ENCODE assay signal across 18 cellular contexts in genomic region chr6:12151433-12151820, GRCh38.
DNase-seq lines count a peak whose midpoint lies in the region; ATAC-seq and TF ChIP-seq lines count a peak whose summit lies in the region.
"Had no signal": no experiment of that assay in that cellular context is flagged by ENCODE, and none has a peak within 500 bp of the region (broad histone marks: within the 10 kb centered on the region; RNA-seq: fewer than 3 reads in every experiment).

No MANE protein-coding gene starts in this region.

- H3K4me1 Mint-ChIP-seq in memory B cell = peaks cover 14% of the 10 kb centered on the region
- H3K4me1 Mint-ChIP-seq in activated naive CD4-positive, alpha-beta T cell treated with anti-CD3 and anti-CD28 coated beads for 36 hours (ENCODE audit: low read depth) = peaks cover 16% of the 10 kb centered on the region

- H3K9ac ChIP-seq in PC-3 (ENCODE audit: low read length) = peak overlapping the region; percentile 35; the same call in 1 of the 2 replicates
- H3K9ac ChIP-seq: BLaER1 treated with 17β-estradiol and CSF1 and Interleukin-3, amounts not matched to agents 10 nM and 100 nM had no signal

- peaks cover 41% of the 10 kb centered on the region for H3K4me1 ChIP-seq in PC-3 (ENCODE audit: insufficient read depth, low read length)
- no peaks in the 10 kb centered on the region for H3K4me1 ChIP-seq in lower lobe of right lung
- H3K4me1 ChIP-seq: BLaER1 treated with 17β-estradiol and CSF1 and Interleukin-3, amounts not matched to agents 10 nM and 100 nM; SJCRH30 had no signal

- H3K27me3 ChIP-seq in PC-3 (ENCODE audit: low read length) (no peaks in the 10 kb centered on the region), lower lobe of right lung (ENCODE audit: low read depth) (no peaks in the 10 kb centered on the region), brain microvascular endothelial cell (replicated peaks) (no peaks in the 10 kb centered on the region)
- H3K27me3 ChIP-seq: BLaER1 treated with 17β-estradiol and CSF1 and Interleukin-3, amounts not matched to agents 10 nM and 100 nM; SJCRH30 had no signal

- DNase-seq in PC-3 = peak; percentile 73
- DNase-seq in epithelial cell of prostate (ENCODE audit: low read depth, low spot score) = peak; percentile 33
- no peak for DNase-seq in memory B cell (ENCODE audit: low spot score in 2 of 2)
- no peak for DNase-seq in NOMO-1 (lab: John Stamatoyannopoulos, UW; ENCODE audit: unreplicated experiment in 2 of 2)
- no peak for DNase-seq in lower lobe of right lung
- no peak for DNase-seq in activated naive CD4-positive, alpha-beta T cell treated with anti-CD3 and anti-CD28 coated beads for 36 hours
- DNase-seq in brain microvascular endothelial cell = no peak
- DNase-seq: DMS79, IMR-90, NCI-H1417 treated with DMSO at 0.1 percent for 48 hours, NCI-H187 treated with DMSO at 0.1 percent for 48 hours, NCI-H524 treated with DMSO at 0.1 percent for 48 hours, SJCRH30 had no signal

- CTCF ChIA-PET in PC-3 (lab: Charles Lee) = no interaction called here
- CTCF ChIA-PET in activated naive CD4-positive, alpha-beta T cell treated with anti-CD3 and anti-CD28 coated beads for 36 hours (lab: Charles Lee) = no interaction called here

- peaks cover 23% of the 10 kb centered on the region for H3K36me3 Mint-ChIP-seq in memory B cell
- H3K36me3 Mint-ChIP-seq in activated naive CD4-positive, alpha-beta T cell treated with anti-CD3 and anti-CD28 coated beads for 36 hours (ENCODE audit: low read depth) = peaks cover 12% of the 10 kb centered on the region

- H4K20me1 ChIP-seq in PC-3 (ENCODE audit: low read length) = no peaks in the 10 kb centered on the region
- H4K20me1 ChIP-seq: BLaER1 treated with 17β-estradiol and CSF1 and Interleukin-3, amounts not matched to agents 10 nM and 100 nM had no signal

- BruUV-seq in PC-3 (replicated peaks; lab: Mats Ljungman, UMichigan) = no TSS peak

- no peaks in the 10 kb centered on the region for H3K27me3 Mint-ChIP-seq in memory B cell
- H3K27me3 Mint-ChIP-seq in activated naive CD4-positive, alpha-beta T cell treated with anti-CD3 and anti-CD28 coated beads for 36 hours (ENCODE audit: low read depth) = no peaks in the 10 kb centered on the region
- H3K27me3 Mint-ChIP-seq: CD8-positive, alpha-beta memory T cell had no signal

- H3F3A ChIP-seq in PC-3 (ENCODE audit: low read length, unreplicated experiment) = no peaks in the 10 kb centered on the region

- intact Hi-C loops in PC-3 (cut with micrococcal nuclease) = loop anchor here (1.0 kb wide), 4 partner anchors 83 to 496 kb away; no protein-coding TSS in a partner anchor
- intact Hi-C loops in lower lobe of right lung (cut with DNase I) = no loop called here
- intact Hi-C loops in activated naive CD4-positive, alpha-beta T cell treated with anti-CD3 and anti-CD28 coated beads for 36 hours (cut with micrococcal nuclease) = loop anchor here (1.0 to 10.0 kb wide), 3 partner anchors 83 to 453 kb away; no protein-coding TSS in a partner anchor

- peak overlapping the region; percentile 60 for H3K4me2 ChIP-seq in PC-3 (ENCODE audit: low read length)
- H3K4me2 ChIP-seq: BLaER1 treated with 17β-estradiol and CSF1 and Interleukin-3, amounts not matched to agents 10 nM and 100 nM had no signal

- H3K9me3 ChIP-seq in PC-3 (ENCODE audit: low read length) (no peaks in the 10 kb centered on the region), lower lobe of right lung (no peaks in the 10 kb centered on the region)
- H3K9me3 ChIP-seq: BLaER1 treated with 17β-estradiol and CSF1 and Interleukin-3, amounts not matched to agents 10 nM and 100 nM; SJCRH30 had no signal

- no peaks in the 10 kb centered on the region for H3K36me3 ChIP-seq in PC-3 (ENCODE audit: low read depth, low read length)
- H3K36me3 ChIP-seq in lower lobe of right lung = no peaks in the 10 kb centered on the region
- no peaks in the 10 kb centered on the region for H3K36me3 ChIP-seq in brain microvascular endothelial cell (replicated peaks)
- H3K36me3 ChIP-seq: SJCRH30 had no signal

- in situ Hi-C loops in brain microvascular endothelial cell (cut with HindIII; ENCODE audit: low pct_ligation_motif_present, low sequenced_read_pairs) = no loop called here

- H2AFZ ChIP-seq in PC-3 (ENCODE audit: low read length) = no peak overlapping the region

- H3K27ac ChIP-seq in PC-3 (ENCODE audit: low read length) (peak overlapping the region; percentile 80), epithelial cell of prostate (peak overlapping the region; percentile 37), temporal lobe (ENCODE audit: low read depth, low read length) (peak overlapping the region; percentile 79), lower lobe of right lung (no peak overlapping the region), brain microvascular endothelial cell (no peak overlapping the region)
- H3K27ac ChIP-seq: BLaER1 treated with 17β-estradiol and CSF1 and Interleukin-3, amounts not matched to agents 10 nM and 100 nM; SJCRH30 had no signal

- no peaks in the 10 kb centered on the region for H3K79me2 ChIP-seq in PC-3 (ENCODE audit: low read length)

- ATAC-seq in PC-3 (no peak), memory B cell (ENCODE audit: low read depth) (no peak), lower lobe of right lung (no peak)
- ATAC-seq: Panc1 had no signal

- TF ChIP-seq CTCF in PC-3 (conservative IDR thresholded peaks at IDR 0.05; ENCODE audit: low read depth, low read length) (no peak), lower lobe of right lung (IDR thresholded peaks at IDR 0.05) (no peak), brain microvascular endothelial cell (IDR thresholded peaks at IDR 0.05; ENCODE audit: low read depth, low read length, missing control alignments) (no peak)

- no peak overlapping the region for H3K4me3 Mint-ChIP-seq in memory B cell
- no peak overlapping the region for H3K4me3 Mint-ChIP-seq in activated naive CD4-positive, alpha-beta T cell treated with anti-CD3 and anti-CD28 coated beads for 36 hours
- H3K4me3 Mint-ChIP-seq: CD8-positive, alpha-beta memory T cell; H9 had no signal

- H3K4me3 ChIP-seq in PC-3 (ENCODE audit: low read length) = no peak overlapping the region
- no peak overlapping the region for H3K4me3 ChIP-seq in lower lobe of right lung
- H3K4me3 ChIP-seq in brain microvascular endothelial cell (ENCODE audit: low read depth, low read length) = no peak overlapping the region
- H3K4me3 ChIP-seq: BLaER1 treated with 17β-estradiol and CSF1 and Interleukin-3, amounts not matched to agents 10 nM and 100 nM; SJCRH30 had no signal

- POLR2A ChIA-PET in PC-3 (lab: Charles Lee; ENCODE audit: unreplicated experiment) = interaction anchor here (0.6 kb wide), 1 partner anchor 137 kb away, joined by 3 read pairs; no protein-coding TSS in a partner anchor

- no peaks in the 10 kb centered on the region for H3K9me2 ChIP-seq in PC-3 (replicated peaks; ENCODE audit: low read length)

- peak overlapping the region; percentile 25 for H3K27ac Mint-ChIP-seq in memory B cell
- no peak overlapping the region for H3K27ac Mint-ChIP-seq in activated naive CD4-positive, alpha-beta T cell treated with anti-CD3 and anti-CD28 coated beads for 36 hours

- H3K9me3 Mint-ChIP-seq in memory B cell = peaks cover 2% of the 10 kb centered on the region
- no peaks in the 10 kb centered on the region for H3K9me3 Mint-ChIP-seq in activated naive CD4-positive, alpha-beta T cell treated with anti-CD3 and anti-CD28 coated beads for 36 hours
- H3K9me3 Mint-ChIP-seq: CD8-positive, alpha-beta memory T cell; H9 had no signal

Comparison
In these comparisons a context has a peak if more than half of its experiments do, and no peak if none do; other contexts are left out.
1. DNase-seq: peak in PC-3 (single experiment) and epithelial cell of prostate (single experiment); none in memory B cell (0 of 2), NOMO-1 (0 of 2), lower lobe of right lung (single experiment), activated naive CD4-positive, alpha-beta T cell treated with anti-CD3 and anti-CD28 coated beads for 36 hours (single experiment) and brain microvascular endothelial cell (single experiment).
2. H3K27ac ChIP-seq: peak in PC-3 (single experiment), epithelial cell of prostate (single experiment) and temporal lobe (single experiment); none in lower lobe of right lung (single experiment) and brain microvascular endothelial cell (single experiment).